ENCODE assay signal across 12 cellular contexts in the genomic region with DNA sequence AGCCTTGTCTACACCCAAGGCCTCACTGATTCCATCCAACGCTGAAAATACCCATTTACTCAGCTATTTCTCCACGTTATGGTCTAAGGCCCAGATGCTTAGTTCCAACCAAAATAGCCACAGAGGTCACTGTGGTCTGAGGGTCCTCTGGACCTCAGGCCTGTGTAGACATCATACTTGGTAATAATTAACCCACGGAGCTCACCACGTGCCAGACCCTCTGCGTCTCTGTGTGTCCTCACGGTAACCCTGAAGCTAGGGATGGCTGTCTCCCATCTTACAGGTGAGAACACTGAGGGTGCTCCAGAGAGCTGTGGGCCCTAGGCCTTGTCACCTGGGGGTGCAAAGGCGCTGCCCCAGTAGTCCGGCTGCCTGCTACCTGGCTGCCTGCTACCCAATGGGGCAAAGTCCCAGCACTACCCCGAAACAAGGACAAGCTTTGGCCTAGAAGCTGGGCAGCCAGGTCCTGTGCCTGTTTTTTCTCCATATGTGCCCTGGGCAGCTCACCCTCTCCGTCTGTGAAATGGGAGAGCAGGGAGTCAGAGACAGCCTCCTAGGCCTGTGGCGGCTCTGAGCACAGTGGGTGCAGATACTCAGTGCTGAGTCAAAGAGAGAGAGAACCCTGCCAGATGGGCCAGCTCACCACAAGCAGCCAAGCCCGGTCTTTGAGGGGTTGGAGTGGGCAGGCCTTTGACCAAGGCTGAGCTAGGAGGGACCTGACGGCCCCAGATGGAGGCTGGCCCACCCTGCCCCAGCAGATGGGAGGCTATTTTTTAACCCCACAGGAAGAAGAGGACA. TPM values are rescaled to one million over a fixed set of nuclear protein-coding genes. Genes with fewer than 3 reads are reported as not detected.
A peak's percentile ranks its signal among the peaks of the same experiment; 100 is the strongest.
DNase-seq lines count a peak whose midpoint lies in the region; ATAC-seq, FAIRE-seq and TF ChIP-seq lines count a peak whose summit lies in the region.
"Had no signal": no experiment of that assay in that cellular context is flagged by ENCODE, and none has a peak within 500 bp of the region (broad histone marks: within the 10 kb centered on the region; RNA-seq: fewer than 3 reads in every experiment).

No MANE protein-coding gene starts in this region.

- H3K27ac Mint-ChIP-seq in naive thymus-derived CD4-positive, alpha-beta T cell: peak overlapping the region in 3 of 9 donors; percentile 11 to 71 (median 21)

- no peak overlapping the region for H3K4me3 Mint-ChIP-seq in naive thymus-derived CD4-positive, alpha-beta T cell

- H3K36me3 ChIP-seq in GM12878 (ENCODE audit: control insufficient read depth in 2 of 2, insufficient read depth in 2 of 2, low read length in 1 of 2): peaks cover 36 to 43% of the 10 kb centered on the region in 2 experiments
- no peaks in the 10 kb centered on the region for H3K36me3 ChIP-seq in naive thymus-derived CD4-positive, alpha-beta T cell (ENCODE audit: control insufficient read depth in 2 of 3, insufficient read depth in 3 of 3, low read length in 3 of 3)

- POLR2A ChIA-PET in GM12878 (lab: Charles Lee): interaction anchor here (0.7 to 3.7 kb wide), 14 partner anchors 10 to 153 kb away, joined by 3 to 20 read pairs (median 6); a partner anchor contains a TSS
- POLR2A ChIA-PET in naive thymus-derived CD4-positive, alpha-beta T cell (lab: Charles Lee): interaction anchor here (1.1 kb wide), 1 partner anchor 18 kb away, joined by 4 read pairs; no protein-coding TSS in a partner anchor

- H3K9me3 ChIP-seq in GM12878 (replicated peaks; ENCODE audit: control insufficient read depth, insufficient read depth, low read length): no peaks in the 10 kb centered on the region
- no peaks in the 10 kb centered on the region for H3K9me3 ChIP-seq in naive thymus-derived CD4-positive, alpha-beta T cell (ENCODE audit: control insufficient read depth in 2 of 3, low read length in 3 of 3)

- TF ChIP-seq CTCF in GM12878 (IDR thresholded peaks at IDR 0.05 in 2 of 3, conservative IDR thresholded peaks at IDR 0.05 in 1 of 3; ENCODE audit: control insufficient read depth in 2 of 3, extremely low read depth in 1 of 3, insufficient read depth in 1 of 3, low read depth in 3 of 3, low read length in 3 of 3): no peak

- TF ChIP-seq EP300 in GM12878 (IDR thresholded peaks at IDR 0.05; ENCODE audit: borderline replicate concordance in 1 of 2, control insufficient read depth in 1 of 2, low read depth in 2 of 2, low read length in 2 of 2): peak; percentile 22 to 47; a peak in 2 of 4 replicates

- 10% methylated on average over 13 of the region's 13 CpGs for WGBS in GM12878 (ENCODE audit: insufficient coverage, insufficient replicate concordance, low lambda C conversion rate, missing lambda C conversion rate)

- CTCF ChIA-PET in GM12878 (lab: Yijun Ruan, JAX): interaction anchor here (0.6 to 4.2 kb wide), 21 partner anchors 7 to 293 kb away, joined by 3 to 51 read pairs (median 6); a partner anchor contains a TSS
- CTCF ChIA-PET in naive thymus-derived CD4-positive, alpha-beta T cell (lab: Charles Lee): no interaction called here

- no TSS peak for BruUV-seq in GM12878 (replicated peaks; lab: Mats Ljungman, UMichigan)

- in situ Hi-C loops in GM12878 (cut with MboI): no loop called here

- SMC1A ChIA-PET in GM12878 (lab: Charles Lee; ENCODE audit: uncharacterized antibody, unreplicated experiment): interaction anchor here (0.6 to 4.6 kb wide), 14 partner anchors 10 to 153 kb away, joined by 3 to 64 read pairs (median 5); no protein-coding TSS in a partner anchor

- peaks cover 10 to 76% (median 20%) of the 10 kb centered on the region in 7 donors for H3K4me1 Mint-ChIP-seq in naive thymus-derived CD4-positive, alpha-beta T cell

- no peak overlapping the region for H2AFZ ChIP-seq in GM12878 (ENCODE audit: control insufficient read depth, low read depth, low read length)

- peak overlapping the region; percentile 61 for H3K4me2 ChIP-seq in GM12878 (ENCODE audit: control insufficient read depth, insufficient read depth)

- H4K20me1 ChIP-seq in GM12878 (ENCODE audit: control insufficient read depth, insufficient read depth): peaks cover 10% of the 10 kb centered on the region

- no peaks in the 10 kb centered on the region for H3K9me3 Mint-ChIP-seq in naive thymus-derived CD4-positive, alpha-beta T cell

- RAD21 ChIA-PET in GM12878 (lab: Charles Lee; ENCODE audit: unreplicated experiment): interaction anchor here (0.8 to 2.3 kb wide), 19 partner anchors 11 to 154 kb away, joined by 3 to 33 read pairs (median 6); a partner anchor contains a TSS

- H3K79me2 ChIP-seq in GM12878 (ENCODE audit: control insufficient read depth, insufficient read depth, low read length): peaks cover 98% of the 10 kb centered on the region

- no peaks in the 10 kb centered on the region for H3K27me3 Mint-ChIP-seq in naive thymus-derived CD4-positive, alpha-beta T cell

- no peak for TF ChIP-seq RAD21 in GM12878 (IDR thresholded peaks at IDR 0.05; ENCODE audit: insufficient read depth, low read depth, low read length)

- FAIRE-seq in GM12878 (lab: Jason Lieb, UNC): peak; percentile 87
- FAIRE-seq: H1 had no signal

- intact Hi-C loops in GM12878 (cut with micrococcal nuclease; ENCODE audit: unreplicated experiment): no loop called here
- intact Hi-C loops in naive thymus-derived CD4-positive, alpha-beta T cell (cut with micrococcal nuclease): no loop called here

- DNase-seq in GM12878 (ENCODE audit: low read depth, low spot score) (peak; percentile 70), NCI-H2081 treated with DMSO at 0.1 percent for 48 hours (lab: John Stamatoyannopoulos, UW) (no peak), NCI-H187 treated with DMSO at 0.1 percent for 48 hours (lab: John Stamatoyannopoulos, UW) (no peak), NOMO-1 treated with dmso at 0.1 percent for 144 hours (lab: John Stamatoyannopoulos, UW; ENCODE audit: unreplicated experiment) (no peak)
- DNase-seq in naive thymus-derived CD4-positive, alpha-beta T cell: no peak
- DNase-seq: stimulated activated naive CD4-positive, alpha-beta T cell treated with Interleukin-2 at 50 U/mL for 16 hours had no signal

- H3K27ac ChIP-seq in GM12878 (ENCODE audit: control insufficient read depth, insufficient read depth): peak overlapping the region; percentile 85
- H3K27ac ChIP-seq in naive thymus-derived CD4-positive, alpha-beta T cell (ENCODE audit: low read depth, low read length): no peak overlapping the region
- H3K27ac ChIP-seq: coronary artery had no signal

- no peaks in the 10 kb centered on the region for H3K27me3 ChIP-seq in GM12878 (replicated peaks in 1 of 2; ENCODE audit: control insufficient read depth in 2 of 2, insufficient read depth in 2 of 2, low read length in 1 of 2)
- H3K27me3 ChIP-seq in naive thymus-derived CD4-positive, alpha-beta T cell (ENCODE audit: control insufficient read depth in 2 of 2, insufficient read depth in 2 of 2, low read length in 2 of 2): no peaks in the 10 kb centered on the region

- H3K36me3 Mint-ChIP-seq in naive thymus-derived CD4-positive, alpha-beta T cell: peaks cover 0 to 13% (median 0%) of the 10 kb centered on the region in 5 donors

- H3K9ac ChIP-seq in GM12878 (ENCODE audit: control insufficient read depth, insufficient read depth, low read length): peak overlapping the region; percentile 57

- H3K4me3 ChIP-seq in GM08714 (ENCODE audit: low read length): peak overlapping the region; percentile 2; the same call in 1 of the 2 replicates
- 0 out of 2 replicates have a peak overlapping the region, but pooled peaks have one; percentile 44 for H3K4me3 ChIP-seq in GM12878
- H3K4me3 ChIP-seq in naive thymus-derived CD4-positive, alpha-beta T cell (ENCODE audit: low read length): no peak overlapping the region
- H3K4me3 ChIP-seq: coronary artery had no signal

- ATAC-seq in GM19351 (IDR thresholded peaks at IDR 0.05; ENCODE audit: unreplicated experiment) (peak; percentile 89), HG03095 (IDR thresholded peaks at IDR 0.05; ENCODE audit: unreplicated experiment) (peak; percentile 78), GM12878 (peak; percentile 84)
- no peak for ATAC-seq in naive thymus-derived CD4-positive, alpha-beta T cell

- TF ChIP-seq POLR2A in GM12878 (IDR thresholded peaks at IDR 0.05; ENCODE audit: low read depth, low read length): peak; percentile 61; the same call in 1 of the 2 replicates

- peaks cover 56% of the 10 kb centered on the region for H3K4me1 ChIP-seq in GM12878 (ENCODE audit: control insufficient read depth, insufficient read depth, low read length)
- H3K4me1 ChIP-seq in naive thymus-derived CD4-positive, alpha-beta T cell (ENCODE audit: control insufficient read depth in 2 of 2, insufficient read depth in 2 of 2, low read length in 2 of 2): peaks cover under 1 to 7% of the 10 kb centered on the region in 2 donors

TF ChIP-seq in GM12878, 131 proteins besides CTCF, POLR2A, EP300 and RAD21 (continues in another document):
- TF ChIP-seq SPI1 (IDR thresholded peaks at IDR 0.05; ENCODE audit: borderline replicate concordance, insufficient read depth, low read depth, low read length) (no peak), EGR1 (IDR thresholded peaks at IDR 0.05; ENCODE audit: borderline replicate concordance in 1 of 2, low read depth in 2 of 2, low read length in 2 of 2) (0 out of 3 replicates have a peak, but pooled peaks of 1 of the 2 experiments have one; percentile 18), RUNX3 (IDR thresholded peaks at IDR 0.05; ENCODE audit: low read length) (peak; percentile 92), NBN (IDR thresholded peaks at IDR 0.05) (0 out of 2 replicates have a peak, but pooled peaks have one; percentile 50), MTA3 (IDR thresholded peaks at IDR 0.05; ENCODE audit: borderline replicate concordance, low read length) (peak; percentile 83; the same call in 1 of the 2 replicates)

RNA-seq across cellular contexts. Expression of a gene that starts 17.0 kb away (rescaled TPM):
- total RNA-seq in GM12878 (2013; cell fraction: nucleolus; rRNA removed): 101 and 106 TPM in 2 replicates
- 25.8 and 33.5 TPM in 2 replicates for total RNA-seq in GM12878 (2014; rRNA removed)
- 18.4 and 19.0 TPM in 2 replicates for total RNA-seq in GM12878 (2014; rRNA removed; fragmentation: Illumina TruSeq; extraction: Trizol)
- total RNA-seq in GM12878 (2021): 148 and 151 TPM in 2 replicates
- polyA plus RNA-seq in GM12878 (2011; ENCODE audit: low read depth): 44.1 TPM
- polyA plus RNA-seq in GM12878 (2011; rRNA removed): 15.0 and 25.8 TPM in 2 replicates
- polyA plus RNA-seq in GM12878 (2011; cell fraction: cytosol; rRNA removed): 45.6 and 51.9 TPM in 2 replicates
- polyA plus RNA-seq in GM12878 (2011; cell fraction: nucleus; rRNA removed): 72.8 and 112 TPM in 2 replicates
- 91.6 and 104 TPM in 2 replicates for polyA plus RNA-seq in GM12878 (2012)
- polyA plus RNA-seq in GM12878 (2014; fragmentation: Illumina TruSeq; extraction: Trizol): 48.8 and 61.7 TPM in 2 replicates
- 10 to 100 TPM; 21.6 to 26.3 TPM for polyA plus RNA-seq in GM12878 (2014; fragmentation: Nextera tagmentation; extraction: Ambion mirVana)
- polyA plus RNA-seq in GM12878 (2014; rRNA removed): 64.7 and 79.6 TPM in 2 replicates
- 10 to 100 TPM; 29.3 to 34.0 TPM for polyA plus RNA-seq in GM12878 (2016; fragmentation: Nextera tagmentation; extraction: Ambion mirVana)
- 20.0 and 31.7 TPM in 2 replicates for polyA minus RNA-seq in GM12878 (2011; rRNA and poly(A)+ RNA removed)
- polyA minus RNA-seq in GM12878 (2011; cell fraction: cytosol; rRNA and poly(A)+ RNA removed): 30.6 and 47.6 TPM in 2 replicates
- polyA minus RNA-seq in GM12878 (2011; cell fraction: nucleus; rRNA and poly(A)+ RNA removed): 30.8 and 46.2 TPM in 2 replicates
- total RNA-seq in naive thymus-derived CD4-positive, alpha-beta T cell: 100 to 1,000 TPM in 2 of 5 experiments, 10 to 100 TPM in 3; 71.4 to 135 (median 96.9) TPM
- 10 to 100 TPM; 14.2 to 25.8 TPM for polyA plus RNA-seq in naive thymus-derived CD4-positive, alpha-beta T cell
- total RNA-seq: myocyte had no signal
